In genomic region chr5:133739381-133739780, GRCh38 we compare ENCODE assay signal across 9 cellular contexts.
"Had no signal": no experiment of that assay in that cellular context is flagged by ENCODE, and none has a peak within 500 bp of the region (broad histone marks: within the 10 kb centered on the region; RNA-seq: fewer than 3 reads in every experiment).

No MANE protein-coding gene starts in this region.

- H3K4me3 Mint-ChIP-seq: GM23338, H9, HFFc6 had no signal

- H3K27ac ChIP-seq: GM23248 had no signal

- H3K27ac Mint-ChIP-seq: GM23338, H9, HFFc6 had no signal

- H3K36me3 ChIP-seq: HAP-1 had no signal

- H3K4me1 Mint-ChIP-seq: GM23338 had no signal

- H3K4me3 ChIP-seq: GM23248, GM23338, HAP-1 had no signal

- H3K9me3 ChIP-seq: HAP-1 had no signal

- H3K9me3 Mint-ChIP-seq: GM23338, H9 had no signal

- DNase-seq: GM23248, GOT3, H7, H9, HCEC 1CT, HFFc6 had no signal

- H3K4me1 ChIP-seq: HAP-1 had no signal

- ATAC-seq: GM23338, HCT116 had no signal
